ENCODE assay signal across 1 cellular context in the genomic region with DNA sequence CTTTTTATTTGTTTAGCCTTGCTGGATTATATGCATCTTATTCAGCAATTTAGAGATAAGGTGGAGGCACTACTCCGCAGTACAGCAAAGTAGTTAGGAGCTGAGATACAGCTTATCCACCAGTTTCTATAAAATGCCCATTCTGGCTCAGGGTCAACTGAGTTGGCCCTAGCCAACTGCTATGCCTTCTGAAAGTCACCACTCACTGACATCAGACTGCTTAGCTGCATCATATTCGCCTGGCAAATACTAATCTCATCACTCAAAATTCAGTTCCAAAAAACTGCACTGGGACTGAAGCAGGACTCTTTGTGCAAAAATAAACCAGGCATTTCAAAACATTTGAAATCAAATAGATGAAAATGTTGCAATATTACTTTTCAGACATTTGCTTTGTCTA.
TF ChIP-seq lines count a peak whose summit lies in the region.

No MANE protein-coding gene starts in this region.

TF ChIP-seq in HepG2, 621 proteins besides CTCF, POLR2A, EP300 and RAD21 (continued from another document):
- TF ChIP-seq, protein P1, sequence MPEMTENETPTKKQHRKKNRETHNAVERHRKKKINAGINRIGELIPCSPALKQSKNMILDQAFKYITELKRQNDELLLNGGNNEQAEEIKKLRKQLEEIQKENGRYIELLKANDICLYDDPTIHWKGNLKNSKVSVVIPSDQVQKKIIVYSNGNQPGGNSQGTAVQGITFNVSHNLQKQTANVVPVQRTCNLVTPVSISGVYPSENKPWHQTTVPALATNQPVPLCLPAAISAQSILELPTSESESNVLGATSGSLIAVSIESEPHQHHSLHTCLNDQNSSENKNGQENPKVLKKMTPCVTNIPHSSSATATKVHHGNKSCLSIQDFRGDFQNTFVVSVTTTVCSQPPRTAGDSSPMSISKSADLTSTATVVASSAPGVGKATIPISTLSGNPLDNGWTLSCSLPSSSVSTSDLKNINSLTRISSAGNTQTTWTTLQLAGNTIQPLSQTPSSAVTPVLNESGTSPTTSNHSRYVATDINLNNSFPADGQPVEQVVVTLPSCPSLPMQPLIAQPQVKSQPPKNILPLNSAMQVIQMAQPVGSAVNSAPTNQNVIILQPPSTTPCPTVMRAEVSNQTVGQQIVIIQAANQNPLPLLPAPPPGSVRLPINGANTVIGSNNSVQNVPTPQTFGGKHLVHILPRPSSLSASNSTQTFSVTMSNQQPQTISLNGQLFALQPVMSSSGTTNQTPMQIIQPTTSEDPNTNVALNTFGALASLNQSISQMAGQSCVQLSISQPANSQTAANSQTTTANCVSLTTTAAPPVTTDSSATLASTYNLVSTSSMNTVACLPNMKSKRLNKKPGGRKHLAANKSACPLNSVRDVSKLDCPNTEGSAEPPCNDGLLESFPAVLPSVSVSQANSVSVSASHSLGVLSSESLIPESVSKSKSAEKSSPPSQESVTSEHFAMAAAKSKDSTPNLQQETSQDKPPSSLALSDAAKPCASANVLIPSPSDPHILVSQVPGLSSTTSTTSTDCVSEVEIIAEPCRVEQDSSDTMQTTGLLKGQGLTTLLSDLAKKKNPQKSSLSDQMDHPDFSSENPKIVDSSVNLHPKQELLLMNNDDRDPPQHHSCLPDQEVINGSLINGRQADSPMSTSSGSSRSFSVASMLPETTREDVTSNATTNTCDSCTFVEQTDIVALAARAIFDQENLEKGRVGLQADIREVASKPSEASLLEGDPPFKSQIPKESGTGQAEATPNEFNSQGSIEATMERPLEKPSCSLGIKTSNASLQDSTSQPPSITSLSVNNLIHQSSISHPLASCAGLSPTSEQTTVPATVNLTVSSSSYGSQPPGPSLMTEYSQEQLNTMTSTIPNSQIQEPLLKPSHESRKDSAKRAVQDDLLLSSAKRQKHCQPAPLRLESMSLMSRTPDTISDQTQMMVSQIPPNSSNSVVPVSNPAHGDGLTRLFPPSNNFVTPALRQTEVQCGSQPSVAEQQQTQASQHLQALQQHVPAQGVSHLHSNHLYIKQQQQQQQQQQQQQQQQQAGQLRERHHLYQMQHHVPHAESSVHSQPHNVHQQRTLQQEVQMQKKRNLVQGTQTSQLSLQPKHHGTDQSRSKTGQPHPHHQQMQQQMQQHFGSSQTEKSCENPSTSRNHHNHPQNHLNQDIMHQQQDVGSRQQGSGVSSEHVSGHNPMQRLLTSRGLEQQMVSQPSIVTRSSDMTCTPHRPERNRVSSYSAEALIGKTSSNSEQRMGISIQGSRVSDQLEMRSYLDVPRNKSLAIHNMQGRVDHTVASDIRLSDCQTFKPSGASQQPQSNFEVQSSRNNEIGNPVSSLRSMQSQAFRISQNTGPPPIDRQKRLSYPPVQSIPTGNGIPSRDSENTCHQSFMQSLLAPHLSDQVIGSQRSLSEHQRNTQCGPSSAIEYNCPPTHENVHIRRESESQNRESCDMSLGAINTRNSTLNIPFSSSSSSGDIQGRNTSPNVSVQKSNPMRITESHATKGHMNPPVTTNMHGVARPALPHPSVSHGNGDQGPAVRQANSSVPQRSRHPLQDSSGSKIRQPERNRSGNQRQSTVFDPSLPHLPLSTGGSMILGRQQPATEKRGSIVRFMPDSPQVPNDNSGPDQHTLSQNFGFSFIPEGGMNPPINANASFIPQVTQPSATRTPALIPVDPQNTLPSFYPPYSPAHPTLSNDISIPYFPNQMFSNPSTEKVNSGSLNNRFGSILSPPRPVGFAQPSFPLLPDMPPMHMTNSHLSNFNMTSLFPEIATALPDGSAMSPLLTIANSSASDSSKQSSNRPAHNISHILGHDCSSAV (CRISPR knock-in tag; IDR thresholded peaks at IDR 0.05; ENCODE audit: borderline replicate concordance) = no peak
- TF ChIP-seq NFIB (CRISPR knock-in tag; IDR thresholded peaks at IDR 0.05; ENCODE audit: borderline replicate concordance) (no peak), ZNF326 (CRISPR knock-in tag; IDR thresholded peaks at IDR 0.05; ENCODE audit: borderline replicate concordance) (no peak), ZNF235 (CRISPR knock-in tag; IDR thresholded peaks at IDR 0.05; ENCODE audit: borderline replicate concordance) (no peak), KLF16 (CRISPR knock-in tag; IDR thresholded peaks at IDR 0.05) (no peak), ZFP36L2 (CRISPR knock-in tag; IDR thresholded peaks at IDR 0.05) (no peak), TEAD2 (CRISPR knock-in tag; IDR thresholded peaks at IDR 0.05) (no peak), ZNF879 (CRISPR knock-in tag; IDR thresholded peaks at IDR 0.05) (no peak), DPF2 (CRISPR knock-in tag; IDR thresholded peaks at IDR 0.05; ENCODE audit: borderline replicate concordance, low read depth) (no peak), CENPX (CRISPR knock-in tag; IDR thresholded peaks at IDR 0.05) (no peak)
- TF ChIP-seq, protein P2, sequence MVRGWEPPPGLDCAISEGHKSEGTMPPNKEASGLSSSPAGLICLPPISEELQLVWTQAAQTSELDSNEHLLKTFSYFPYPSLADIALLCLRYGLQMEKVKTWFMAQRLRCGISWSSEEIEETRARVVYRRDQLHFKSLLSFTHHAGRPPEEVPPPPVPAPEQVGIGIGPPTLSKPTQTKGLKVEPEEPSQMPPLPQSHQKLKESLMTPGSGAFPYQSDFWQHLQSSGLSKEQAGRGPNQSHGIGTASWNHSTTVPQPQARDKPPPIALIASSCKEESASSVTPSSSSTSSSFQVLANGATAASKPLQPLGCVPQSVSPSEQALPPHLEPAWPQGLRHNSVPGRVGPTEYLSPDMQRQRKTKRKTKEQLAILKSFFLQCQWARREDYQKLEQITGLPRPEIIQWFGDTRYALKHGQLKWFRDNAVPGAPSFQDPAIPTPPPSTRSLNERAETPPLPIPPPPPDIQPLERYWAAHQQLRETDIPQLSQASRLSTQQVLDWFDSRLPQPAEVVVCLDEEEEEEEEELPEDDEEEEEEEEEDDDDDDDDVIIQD (CRISPR knock-in tag; IDR thresholded peaks at IDR 0.05; ENCODE audit: low read depth) = no peak
- TF ChIP-seq, protein P3, sequence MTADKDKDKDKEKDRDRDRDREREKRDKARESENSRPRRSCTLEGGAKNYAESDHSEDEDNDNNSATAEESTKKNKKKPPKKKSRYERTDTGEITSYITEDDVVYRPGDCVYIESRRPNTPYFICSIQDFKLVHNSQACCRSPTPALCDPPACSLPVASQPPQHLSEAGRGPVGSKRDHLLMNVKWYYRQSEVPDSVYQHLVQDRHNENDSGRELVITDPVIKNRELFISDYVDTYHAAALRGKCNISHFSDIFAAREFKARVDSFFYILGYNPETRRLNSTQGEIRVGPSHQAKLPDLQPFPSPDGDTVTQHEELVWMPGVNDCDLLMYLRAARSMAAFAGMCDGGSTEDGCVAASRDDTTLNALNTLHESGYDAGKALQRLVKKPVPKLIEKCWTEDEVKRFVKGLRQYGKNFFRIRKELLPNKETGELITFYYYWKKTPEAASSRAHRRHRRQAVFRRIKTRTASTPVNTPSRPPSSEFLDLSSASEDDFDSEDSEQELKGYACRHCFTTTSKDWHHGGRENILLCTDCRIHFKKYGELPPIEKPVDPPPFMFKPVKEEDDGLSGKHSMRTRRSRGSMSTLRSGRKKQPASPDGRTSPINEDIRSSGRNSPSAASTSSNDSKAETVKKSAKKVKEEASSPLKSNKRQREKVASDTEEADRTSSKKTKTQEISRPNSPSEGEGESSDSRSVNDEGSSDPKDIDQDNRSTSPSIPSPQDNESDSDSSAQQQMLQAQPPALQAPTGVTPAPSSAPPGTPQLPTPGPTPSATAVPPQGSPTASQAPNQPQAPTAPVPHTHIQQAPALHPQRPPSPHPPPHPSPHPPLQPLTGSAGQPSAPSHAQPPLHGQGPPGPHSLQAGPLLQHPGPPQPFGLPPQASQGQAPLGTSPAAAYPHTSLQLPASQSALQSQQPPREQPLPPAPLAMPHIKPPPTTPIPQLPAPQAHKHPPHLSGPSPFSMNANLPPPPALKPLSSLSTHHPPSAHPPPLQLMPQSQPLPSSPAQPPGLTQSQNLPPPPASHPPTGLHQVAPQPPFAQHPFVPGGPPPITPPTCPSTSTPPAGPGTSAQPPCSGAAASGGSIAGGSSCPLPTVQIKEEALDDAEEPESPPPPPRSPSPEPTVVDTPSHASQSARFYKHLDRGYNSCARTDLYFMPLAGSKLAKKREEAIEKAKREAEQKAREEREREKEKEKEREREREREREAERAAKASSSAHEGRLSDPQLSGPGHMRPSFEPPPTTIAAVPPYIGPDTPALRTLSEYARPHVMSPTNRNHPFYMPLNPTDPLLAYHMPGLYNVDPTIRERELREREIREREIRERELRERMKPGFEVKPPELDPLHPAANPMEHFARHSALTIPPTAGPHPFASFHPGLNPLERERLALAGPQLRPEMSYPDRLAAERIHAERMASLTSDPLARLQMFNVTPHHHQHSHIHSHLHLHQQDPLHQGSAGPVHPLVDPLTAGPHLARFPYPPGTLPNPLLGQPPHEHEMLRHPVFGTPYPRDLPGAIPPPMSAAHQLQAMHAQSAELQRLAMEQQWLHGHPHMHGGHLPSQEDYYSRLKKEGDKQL (CRISPR knock-in tag; IDR thresholded peaks at IDR 0.05; ENCODE audit: low read depth) = no peak
